1 cellular context compared by ENCODE assay signal in the genomic region with DNA sequence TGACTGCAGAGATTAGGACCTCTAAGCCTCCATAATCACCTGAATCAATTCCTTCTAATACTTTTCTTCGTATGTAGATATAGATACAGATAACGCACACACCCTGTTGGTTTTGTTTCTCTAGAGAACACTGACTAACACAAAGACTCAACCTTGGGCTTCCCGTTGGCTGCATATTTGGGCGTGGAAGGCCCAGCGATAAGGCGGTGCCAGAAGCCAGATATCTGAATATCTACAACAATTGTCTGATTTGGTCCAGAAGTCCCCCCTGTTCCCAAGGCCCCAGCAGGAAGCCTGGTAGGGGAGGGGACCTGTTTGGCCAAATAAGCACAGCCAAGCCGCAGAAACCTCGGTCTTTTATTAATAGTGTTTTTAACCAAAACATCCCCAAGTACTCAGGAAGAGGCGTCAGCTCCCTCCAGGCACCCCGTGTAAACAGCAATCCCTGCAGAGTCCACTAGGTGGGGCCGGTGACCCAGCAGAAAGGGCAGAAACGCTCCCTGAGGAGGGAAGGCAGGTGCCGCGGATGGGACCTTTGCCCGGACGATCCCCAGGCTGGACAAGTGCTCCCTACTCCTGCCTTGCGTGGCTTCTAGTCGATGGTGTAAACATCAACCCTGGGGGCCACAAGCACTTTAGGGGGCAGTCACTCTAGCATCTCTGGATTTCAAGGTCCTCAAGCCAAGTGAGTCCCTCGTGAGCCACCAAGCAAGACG.
A peak's percentile ranks its signal among the peaks of the same experiment; 100 is the strongest.
TF ChIP-seq lines count a peak whose summit lies in the region.

No MANE protein-coding gene starts in this region.

TF ChIP-seq in HepG2, 621 proteins besides CTCF, POLR2A, EP300 and RAD21 (continued from another document):
- TF ChIP-seq, protein P1, sequence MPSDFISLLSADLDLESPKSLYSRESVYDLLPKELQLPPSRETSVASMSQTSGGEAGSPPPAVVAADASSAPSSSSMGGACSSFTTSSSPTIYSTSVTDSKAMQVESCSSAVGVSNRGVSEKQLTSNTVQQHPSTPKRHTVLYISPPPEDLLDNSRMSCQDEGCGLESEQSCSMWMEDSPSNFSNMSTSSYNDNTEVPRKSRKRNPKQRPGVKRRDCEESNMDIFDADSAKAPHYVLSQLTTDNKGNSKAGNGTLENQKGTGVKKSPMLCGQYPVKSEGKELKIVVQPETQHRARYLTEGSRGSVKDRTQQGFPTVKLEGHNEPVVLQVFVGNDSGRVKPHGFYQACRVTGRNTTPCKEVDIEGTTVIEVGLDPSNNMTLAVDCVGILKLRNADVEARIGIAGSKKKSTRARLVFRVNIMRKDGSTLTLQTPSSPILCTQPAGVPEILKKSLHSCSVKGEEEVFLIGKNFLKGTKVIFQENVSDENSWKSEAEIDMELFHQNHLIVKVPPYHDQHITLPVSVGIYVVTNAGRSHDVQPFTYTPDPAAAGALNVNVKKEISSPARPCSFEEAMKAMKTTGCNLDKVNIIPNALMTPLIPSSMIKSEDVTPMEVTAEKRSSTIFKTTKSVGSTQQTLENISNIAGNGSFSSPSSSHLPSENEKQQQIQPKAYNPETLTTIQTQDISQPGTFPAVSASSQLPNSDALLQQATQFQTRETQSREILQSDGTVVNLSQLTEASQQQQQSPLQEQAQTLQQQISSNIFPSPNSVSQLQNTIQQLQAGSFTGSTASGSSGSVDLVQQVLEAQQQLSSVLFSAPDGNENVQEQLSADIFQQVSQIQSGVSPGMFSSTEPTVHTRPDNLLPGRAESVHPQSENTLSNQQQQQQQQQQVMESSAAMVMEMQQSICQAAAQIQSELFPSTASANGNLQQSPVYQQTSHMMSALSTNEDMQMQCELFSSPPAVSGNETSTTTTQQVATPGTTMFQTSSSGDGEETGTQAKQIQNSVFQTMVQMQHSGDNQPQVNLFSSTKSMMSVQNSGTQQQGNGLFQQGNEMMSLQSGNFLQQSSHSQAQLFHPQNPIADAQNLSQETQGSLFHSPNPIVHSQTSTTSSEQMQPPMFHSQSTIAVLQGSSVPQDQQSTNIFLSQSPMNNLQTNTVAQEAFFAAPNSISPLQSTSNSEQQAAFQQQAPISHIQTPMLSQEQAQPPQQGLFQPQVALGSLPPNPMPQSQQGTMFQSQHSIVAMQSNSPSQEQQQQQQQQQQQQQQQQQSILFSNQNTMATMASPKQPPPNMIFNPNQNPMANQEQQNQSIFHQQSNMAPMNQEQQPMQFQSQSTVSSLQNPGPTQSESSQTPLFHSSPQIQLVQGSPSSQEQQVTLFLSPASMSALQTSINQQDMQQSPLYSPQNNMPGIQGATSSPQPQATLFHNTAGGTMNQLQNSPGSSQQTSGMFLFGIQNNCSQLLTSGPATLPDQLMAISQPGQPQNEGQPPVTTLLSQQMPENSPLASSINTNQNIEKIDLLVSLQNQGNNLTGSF (CRISPR knock-in tag; IDR thresholded peaks at IDR 0.05): 0 out of 2 replicates have a peak, but pooled peaks have one; percentile 25
- no peak for TF ChIP-seq NR2F6 (IDR thresholded peaks at IDR 0.05)
- TF ChIP-seq NR2F6 (CRISPR knock-in tag; IDR thresholded peaks at IDR 0.05): peak; percentile 29; the same call in 1 of the 2 replicates
- TF ChIP-seq ZNF331 (CRISPR knock-in tag; IDR thresholded peaks at IDR 0.05): 0 out of 2 replicates have a peak, but pooled peaks have one; percentile 34
- peak; percentile 26; the same call in 1 of the 2 replicates for TF ChIP-seq PITX1 (CRISPR knock-in tag; IDR thresholded peaks at IDR 0.05)
- TF ChIP-seq, protein P2, sequence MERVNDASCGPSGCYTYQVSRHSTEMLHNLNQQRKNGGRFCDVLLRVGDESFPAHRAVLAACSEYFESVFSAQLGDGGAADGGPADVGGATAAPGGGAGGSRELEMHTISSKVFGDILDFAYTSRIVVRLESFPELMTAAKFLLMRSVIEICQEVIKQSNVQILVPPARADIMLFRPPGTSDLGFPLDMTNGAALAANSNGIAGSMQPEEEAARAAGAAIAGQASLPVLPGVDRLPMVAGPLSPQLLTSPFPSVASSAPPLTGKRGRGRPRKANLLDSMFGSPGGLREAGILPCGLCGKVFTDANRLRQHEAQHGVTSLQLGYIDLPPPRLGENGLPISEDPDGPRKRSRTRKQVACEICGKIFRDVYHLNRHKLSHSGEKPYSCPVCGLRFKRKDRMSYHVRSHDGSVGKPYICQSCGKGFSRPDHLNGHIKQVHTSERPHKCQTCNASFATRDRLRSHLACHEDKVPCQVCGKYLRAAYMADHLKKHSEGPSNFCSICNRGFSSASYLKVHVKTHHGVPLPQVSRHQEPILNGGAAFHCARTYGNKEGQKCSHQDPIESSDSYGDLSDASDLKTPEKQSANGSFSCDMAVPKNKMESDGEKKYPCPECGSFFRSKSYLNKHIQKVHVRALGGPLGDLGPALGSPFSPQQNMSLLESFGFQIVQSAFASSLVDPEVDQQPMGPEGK (CRISPR knock-in tag; IDR thresholded peaks at IDR 0.05): peak; percentile 29; the same call in 1 of the 2 replicates
- peak; percentile 23 for TF ChIP-seq TEAD3 (CRISPR knock-in tag; optimal IDR thresholded peaks at IDR 0.05; ENCODE audit: borderline replicate concordance)
- 0 out of 2 replicates have a peak, but pooled peaks have one; percentile 32 for TF ChIP-seq ZNF619 (CRISPR knock-in tag; IDR thresholded peaks at IDR 0.05)
- 0 out of 2 replicates have a peak, but pooled peaks have one; percentile 23 for TF ChIP-seq REPIN1 (CRISPR knock-in tag; IDR thresholded peaks at IDR 0.05; ENCODE audit: borderline replicate concordance, low read depth)
- TF ChIP-seq ZNF891 (CRISPR knock-in tag; IDR thresholded peaks at IDR 0.05): peak; percentile 68; the same call in 1 of the 2 replicates
- peak; percentile 67; the same call in 1 of the 2 replicates for TF ChIP-seq ZSCAN21 (CRISPR knock-in tag; IDR thresholded peaks at IDR 0.05; ENCODE audit: borderline replicate concordance)
- peak; percentile 35; the same call in 1 of the 2 replicates for TF ChIP-seq ZNF614 (CRISPR knock-in tag; IDR thresholded peaks at IDR 0.05; ENCODE audit: borderline replicate concordance)
